ENCODE assay signal across 17 cellular contexts in the genomic region with DNA sequence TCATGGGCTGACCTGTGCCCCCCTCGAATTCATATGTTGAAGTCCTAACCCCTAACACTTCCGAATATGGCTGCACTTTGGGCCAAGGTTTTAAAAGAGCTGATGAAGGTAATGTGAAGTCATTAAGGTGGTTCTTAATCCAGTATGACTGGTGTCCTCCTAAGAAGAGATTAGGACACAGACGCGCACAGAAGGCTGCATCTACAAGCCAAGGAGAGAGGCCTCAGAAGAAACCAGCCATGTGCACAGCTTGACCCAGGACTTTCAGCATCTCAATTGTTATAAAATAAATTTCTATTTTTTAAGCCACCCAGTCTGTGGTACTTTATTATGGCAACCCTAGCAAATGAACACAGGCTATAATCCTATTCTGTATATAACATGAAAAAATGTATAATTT.
A peak's percentile ranks its signal among the peaks of the same experiment; 100 is the strongest.
DNase-seq lines count a peak whose midpoint lies in the region; ATAC-seq and TF ChIP-seq lines count a peak whose summit lies in the region.
"Had no signal": no experiment of that assay in that cellular context is flagged by ENCODE, and none has a peak within 500 bp of the region (broad histone marks: within the 10 kb centered on the region; RNA-seq: fewer than 3 reads in every experiment).

No MANE protein-coding gene starts in this region.

- peaks cover 0 to 9% (median 8%) of the 10 kb centered on the region in 4 donors for H3K9me3 ChIP-seq in esophagus muscularis mucosa
- H3K9me3 ChIP-seq: Caco-2, HAP-1 had no signal

- H3K4me3 ChIP-seq in esophagus muscularis mucosa, result no peak overlapping the region
- H3K4me3 ChIP-seq: A549, GM23248, HAP-1 had no signal

- peaks cover 50 to 98% (median 73%) of the 10 kb centered on the region in 4 donors for H3K36me3 ChIP-seq in esophagus muscularis mucosa

- DNase-seq in activated naive CD4-positive, alpha-beta T cell (lab: John Stamatoyannopoulos, UW), result no peak
- no peak for DNase-seq in posterior cingulate gyrus
- DNase-seq in esophagus muscularis mucosa (ENCODE audit: extremely low spot score), result no peak
- DNase-seq: AML-193; Caco-2; CD4-positive, alpha-beta T cell; GDM1; GM23248 had no signal

- peak overlapping the region; percentile 88 for H3K27ac ChIP-seq in cingulate gyrus (ENCODE audit: low read depth, low read length)
- no peak overlapping the region for H3K27ac ChIP-seq in esophagus muscularis mucosa (replicated peaks in 1 of 4)
- H3K27ac ChIP-seq: 22Rv1, A549, C4-2B, GM23248 had no signal

- peaks cover 7 to 16% (median 16%) of the 10 kb centered on the region in 4 donors for H3K4me1 ChIP-seq in esophagus muscularis mucosa
- H3K4me1 ChIP-seq: A549, Caco-2 had no signal

- no peak overlapping the region for H3K4me3 Mint-ChIP-seq in activated naive CD4-positive, alpha-beta T cell treated with anti-CD3 and anti-CD28 coated beads, Interleukin-2, amount 50 U/mL, for 24 hours
- no peak overlapping the region for H3K4me3 Mint-ChIP-seq in brain
- H3K4me3 Mint-ChIP-seq: CD4-positive, alpha-beta T cell had no signal

- peaks cover 6% of the 10 kb centered on the region for H3K9me3 Mint-ChIP-seq in activated naive CD4-positive, alpha-beta T cell treated with anti-CD3 and anti-CD28 coated beads, Interleukin-2, amount 50 U/mL, for 24 hours
- peaks cover 6 to 14% (median 9%) of the 10 kb centered on the region in 5 experiments for H3K9me3 Mint-ChIP-seq in brain
- H3K9me3 Mint-ChIP-seq: CD4-positive, alpha-beta T cell had no signal

- intact Hi-C loops in posterior cingulate gyrus (cut with DNase I) (no loop called here), esophagus muscularis mucosa (cut with DNase I) (loop anchor here (10.0 kb wide), 1 partner anchor 157 kb away; no protein-coding TSS in a partner anchor)

- H3K27ac Mint-ChIP-seq in activated naive CD4-positive, alpha-beta T cell treated with anti-CD3 and anti-CD28 coated beads, Interleukin-2, amount 50 U/mL, for 24 hours, result peak overlapping the region; percentile 30
- peak overlapping the region in 4 of 5 experiments; percentile 68 to 95 (median 92) for H3K27ac Mint-ChIP-seq in brain

- H3K4me1 Mint-ChIP-seq in activated naive CD4-positive, alpha-beta T cell treated with anti-CD3 and anti-CD28 coated beads, Interleukin-2, amount 50 U/mL, for 24 hours, result peaks cover 11% of the 10 kb centered on the region
- H3K4me1 Mint-ChIP-seq in brain, result peaks cover 10% of the 10 kb centered on the region

- no peaks in the 10 kb centered on the region for H3K27me3 Mint-ChIP-seq in activated naive CD4-positive, alpha-beta T cell treated with anti-CD3 and anti-CD28 coated beads, Interleukin-2, amount 50 U/mL, for 24 hours
- peaks cover 3% of the 10 kb centered on the region for H3K27me3 Mint-ChIP-seq in brain
- H3K27me3 Mint-ChIP-seq: CD4-positive, alpha-beta T cell had no signal

- no peaks in the 10 kb centered on the region for H3K27me3 ChIP-seq in esophagus muscularis mucosa

- no peak for TF ChIP-seq CTCF in brain (conservative IDR thresholded peaks at IDR 0.05)
- no peak for TF ChIP-seq CTCF in esophagus muscularis mucosa (IDR thresholded peaks at IDR 0.05)

- no peak for TF ChIP-seq POLR2A in esophagus muscularis mucosa (IDR thresholded peaks at IDR 0.05; ENCODE audit: low read depth)

- TF ChIP-seq EP300 in esophagus muscularis mucosa (IDR thresholded peaks at IDR 0.05), result no peak

- peaks cover 59% of the 10 kb centered on the region for H3K36me3 Mint-ChIP-seq in activated naive CD4-positive, alpha-beta T cell treated with anti-CD3 and anti-CD28 coated beads, Interleukin-2, amount 50 U/mL, for 24 hours
- H3K36me3 Mint-ChIP-seq in brain, result peaks cover 78% of the 10 kb centered on the region

- no peak for ATAC-seq in HG03135 (IDR thresholded peaks at IDR 0.05; ENCODE audit: unreplicated experiment)
- ATAC-seq: A549, HepG2 had no signal

- WGBS in esophagus muscularis mucosa, result 94% methylated on average over 4 of the region's 4 CpGs
